1 cellular context compared by ENCODE assay signal in the genomic region with DNA sequence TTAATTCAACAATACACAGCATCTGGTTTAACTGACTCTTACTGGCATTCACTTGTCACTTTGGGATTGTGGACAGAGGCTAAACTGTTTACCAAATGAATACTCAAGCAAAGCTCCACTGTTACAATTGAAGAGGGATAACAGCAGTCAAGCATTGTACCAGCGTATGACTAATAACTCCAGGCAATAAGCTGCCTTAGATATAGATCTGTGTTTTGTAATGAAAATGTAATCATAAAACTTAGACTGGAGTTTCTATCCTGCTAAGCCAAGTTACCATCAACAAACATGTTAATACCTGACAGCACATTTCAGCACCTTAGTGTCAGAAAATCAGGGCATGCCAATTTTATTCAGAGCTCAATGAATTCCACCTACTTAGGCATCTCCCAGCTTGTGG.
TF ChIP-seq lines count a peak whose summit lies in the region.

No MANE protein-coding gene starts in this region.

TF ChIP-seq in IMR-90, 13 proteins besides CTCF, POLR2A, EP300 and RAD21 (continued from another document):
- TF ChIP-seq FOS (IDR thresholded peaks at IDR 0.05; ENCODE audit: low read depth, low read length) = no peak
